Comparison of ENCODE assay signal across 16 cellular contexts in the genomic region with DNA sequence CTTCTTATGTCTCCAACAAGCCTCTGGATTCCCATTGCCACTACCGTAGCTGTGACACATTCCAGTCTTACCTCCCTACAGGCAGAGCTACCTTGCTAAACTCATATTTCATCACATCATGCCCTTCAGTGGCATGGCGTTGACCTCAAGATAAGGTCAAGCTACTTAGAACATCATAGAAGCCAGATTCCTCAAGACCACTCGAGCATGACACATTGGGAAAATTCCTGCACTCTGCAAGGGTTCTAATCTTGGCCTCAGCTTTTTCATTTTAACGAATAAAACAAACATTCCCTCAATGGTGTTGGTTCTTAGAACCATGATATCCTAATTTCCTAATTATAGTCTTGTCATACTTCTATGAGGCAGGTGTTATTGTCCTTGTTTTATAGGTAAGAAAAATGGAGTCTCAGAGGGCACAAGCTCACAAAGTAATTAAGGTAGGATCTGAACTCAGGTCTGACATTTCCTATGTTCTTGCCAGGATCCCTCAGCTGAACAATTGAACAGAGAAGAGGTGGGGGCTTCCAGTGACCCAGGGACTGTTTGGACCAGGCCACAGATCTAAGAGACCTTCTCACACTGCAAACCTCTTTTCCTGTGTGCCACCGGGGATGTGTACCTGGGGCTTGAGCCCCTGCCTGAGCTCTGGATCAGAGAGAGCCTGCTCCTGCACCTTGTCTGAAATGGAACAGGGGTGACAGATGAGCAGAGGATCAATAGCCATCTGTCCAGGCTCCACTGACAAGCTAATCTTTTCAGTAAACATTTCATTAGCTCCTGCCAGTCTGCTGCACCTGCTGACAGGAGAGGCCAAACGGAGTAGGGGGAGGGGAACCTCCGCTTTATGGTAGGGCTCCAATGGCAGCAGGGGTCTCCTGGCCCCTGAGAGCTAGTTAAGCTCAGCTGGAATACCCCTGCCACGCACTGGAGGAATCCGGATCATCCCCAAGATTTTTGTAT. TPM values are rescaled to one million over a fixed set of nuclear protein-coding genes. Genes with fewer than 3 reads are reported as not detected.
DNase-seq lines count a peak whose midpoint lies in the region; ATAC-seq, FAIRE-seq and TF ChIP-seq lines count a peak whose summit lies in the region.
"Had no signal": no experiment of that assay in that cellular context is flagged by ENCODE, and none has a peak within 500 bp of the region (broad histone marks: within the 10 kb centered on the region; RNA-seq: fewer than 3 reads in every experiment).

No MANE protein-coding gene starts in this region.

- no TSS peak for BruUV-seq in mammary epithelial cell (replicated peaks; lab: Mats Ljungman, UMichigan)

- POLR2A ChIA-PET in activated CD8-positive, alpha-beta T cell treated with anti-CD3 and anti-CD28 coated beads, Interleukin-2, amount 10 ng/mL, durations not matched to agents 7 days and 5 days (lab: Charles Lee), result interaction anchor here (0.9 kb wide), 1 partner anchor 14 kb away, joined by 4 read pairs; no protein-coding TSS in a partner anchor
- POLR2A ChIA-PET in activated CD8-positive, alpha-beta T cell treated with anti-CD3 and anti-CD28 coated beads for 36 hours (lab: Charles Lee), result interaction anchor here (1.3 to 2.5 kb wide), 2 partner anchors 8 to 10 kb away, joined by 4 to 10 read pairs; no protein-coding TSS in a partner anchor
- POLR2A ChIA-PET in WTC11 (lab: Charles Lee), result no interaction called here

- H3K27ac ChIP-seq in small intestine (ENCODE audit: low read depth in 1 of 2, low read length in 1 of 2) (no peak overlapping the region), mammary epithelial cell (ENCODE audit: insufficient read depth, low read depth, low read length) (no peak overlapping the region)
- H3K27ac ChIP-seq: dorsolateral prefrontal cortex, neutrophil had no signal

- H3K4me2 ChIP-seq in mammary epithelial cell (ENCODE audit: insufficient read depth, low read depth, low read length), result no peak overlapping the region

- H2AFZ ChIP-seq in mammary epithelial cell (ENCODE audit: low read depth, low read length), result no peak overlapping the region

- H3K4me1 Mint-ChIP-seq in activated CD8-positive, alpha-beta T cell treated with anti-CD3 and anti-CD28 coated beads, Interleukin-2, amount 10 ng/mL, durations not matched to agents 7 days and 5 days (ENCODE audit: low read depth), result peaks cover 17% of the 10 kb centered on the region
- H3K4me1 Mint-ChIP-seq in activated CD8-positive, alpha-beta T cell treated with anti-CD3 and anti-CD28 coated beads for 36 hours (ENCODE audit: low read depth), result peaks cover 36% of the 10 kb centered on the region
- peaks cover 68% of the 10 kb centered on the region for H3K4me1 Mint-ChIP-seq in WTC11

- no peaks in the 10 kb centered on the region for H3K36me3 ChIP-seq in small intestine (ENCODE audit: control insufficient read depth in 2 of 2, insufficient read depth in 2 of 2, low read length in 2 of 2)
- no peaks in the 10 kb centered on the region for H3K36me3 ChIP-seq in mammary epithelial cell (ENCODE audit: insufficient read depth, low read length)
- H3K36me3 ChIP-seq: neutrophil had no signal

- H3K27me3 ChIP-seq in small intestine (ENCODE audit: control insufficient read depth in 2 of 2, insufficient read depth in 2 of 2, low read length in 2 of 2) (no peaks in the 10 kb centered on the region), mammary epithelial cell (ENCODE audit: insufficient read depth, low read length) (no peaks in the 10 kb centered on the region)
- H3K27me3 ChIP-seq: neutrophil had no signal

- H4K20me1 ChIP-seq in mammary epithelial cell (ENCODE audit: insufficient read depth, low read length), result no peaks in the 10 kb centered on the region

- no peak for ATAC-seq in activated CD8-positive, alpha-beta T cell treated with anti-CD3 and anti-CD28 coated beads, Interleukin-2, amount 10 ng/mL, durations not matched to agents 7 days and 5 days
- no peak for ATAC-seq in activated CD8-positive, alpha-beta T cell treated with anti-CD3 and anti-CD28 coated beads for 36 hours
- ATAC-seq in WTC11 (no peak), GM21723 (IDR thresholded peaks at IDR 0.05; ENCODE audit: unreplicated experiment) (no peak), GM18519 (IDR thresholded peaks at IDR 0.05; ENCODE audit: low FRiP score, unreplicated experiment) (no peak)
- ATAC-seq: HCT116 had no signal

- no peaks in the 10 kb centered on the region for H3K79me2 ChIP-seq in mammary epithelial cell (ENCODE audit: insufficient read depth, low read length)

- H3K4me3 Mint-ChIP-seq in activated CD8-positive, alpha-beta T cell treated with anti-CD3 and anti-CD28 coated beads, Interleukin-2, amount 10 ng/mL, durations not matched to agents 7 days and 5 days, result no peak overlapping the region
- no peak overlapping the region for H3K4me3 Mint-ChIP-seq in activated CD8-positive, alpha-beta T cell treated with anti-CD3 and anti-CD28 coated beads for 36 hours
- H3K4me3 Mint-ChIP-seq in WTC11, result peak overlapping the region; percentile 25; the same call in 1 of the 2 replicates

- H3K9ac ChIP-seq in mammary epithelial cell (ENCODE audit: insufficient read depth, low read length), result no peak overlapping the region

- peak; percentile 13 for DNase-seq in activated CD8-positive, alpha-beta T cell treated with anti-CD3 and anti-CD28 coated beads, Interleukin-2, amount 10 ng/mL, durations not matched to agents 7 days and 5 days
- DNase-seq in activated CD8-positive, alpha-beta T cell treated with anti-CD3 and anti-CD28 coated beads for 36 hours, result no peak
- DNase-seq in NCI-H2171 (lab: John Stamatoyannopoulos, UW) (peak; percentile 87), WTC11 (ENCODE audit: low spot score) (no peak), small intestine (peak; percentile 10), mammary epithelial cell (no peak)
- DNase-seq: activated CD8-positive, alpha-beta memory T cell treated with anti-CD3 and anti-CD28 coated beads, Interleukin-2, amount 50 U/mL, for 48 hours; DMS79 treated with DMSO at 0.1 percent for 48 hours; dorsolateral prefrontal cortex; stimulated activated CD4-positive, alpha-beta T cell treated with anti-CD3 and anti-CD28 coated beads, Interleukin-12 subunit alpha, Interleukin-12 subunit beta, amount 100 ng/mL, for 4 hours had no signal

- H3K9me3 ChIP-seq in small intestine (ENCODE audit: control insufficient read depth, low read depth) (no peaks in the 10 kb centered on the region), mammary epithelial cell (replicated peaks; ENCODE audit: insufficient read depth, low read length) (no peaks in the 10 kb centered on the region)
- H3K9me3 ChIP-seq: neutrophil had no signal

- CTCF ChIA-PET in activated CD8-positive, alpha-beta T cell treated with anti-CD3 and anti-CD28 coated beads, Interleukin-2, amount 10 ng/mL, durations not matched to agents 7 days and 5 days (lab: Charles Lee), result interaction anchor here (0.6 to 3.2 kb wide), 8 partner anchors 9 to 1152 kb away, joined by 3 to 28 read pairs (median 6); a partner anchor contains a TSS
- CTCF ChIA-PET in activated CD8-positive, alpha-beta T cell treated with anti-CD3 and anti-CD28 coated beads for 36 hours (lab: Charles Lee), result interaction anchor here (0.8 to 5.4 kb wide), 9 partner anchors 9 to 844 kb away, joined by 3 to 40 read pairs (median 3); no protein-coding TSS in a partner anchor
- CTCF ChIA-PET in WTC11 (lab: Charles Lee) (interaction anchor here (0.6 to 2.3 kb wide), 8 partner anchors 9 to 652 kb away, joined by 3 to 12 read pairs (median 4); no protein-coding TSS in a partner anchor), mammary epithelial cell (lab: Charles Lee; ENCODE audit: low non-redundant PET) (no interaction called here)

- no peak for TF ChIP-seq CTCF in activated CD8-positive, alpha-beta T cell treated with anti-CD3 and anti-CD28 coated beads for 36 hours (IDR thresholded peaks at IDR 0.05)
- TF ChIP-seq CTCF in WTC11 (IDR thresholded peaks at IDR 0.05), result no peak
- TF ChIP-seq CTCF in mammary epithelial cell (conservative IDR thresholded peaks at IDR 0.05 in 1 of 2, IDR thresholded peaks at IDR 0.05 in 1 of 2; ENCODE audit: extremely low read depth in 1 of 2, insufficient read depth in 1 of 2, low read depth in 1 of 2, low read length in 2 of 2), result no peak

- intact Hi-C loops in activated CD8-positive, alpha-beta T cell treated with anti-CD3 and anti-CD28 coated beads for 36 hours (cut with micrococcal nuclease), result no loop called here
- intact Hi-C loops in mammary epithelial cell (cut with micrococcal nuclease), result no loop called here

- H3K9me3 Mint-ChIP-seq in activated CD8-positive, alpha-beta T cell treated with anti-CD3 and anti-CD28 coated beads, Interleukin-2, amount 10 ng/mL, durations not matched to agents 7 days and 5 days (ENCODE audit: insufficient read depth), result no peaks in the 10 kb centered on the region
- H3K9me3 Mint-ChIP-seq in activated CD8-positive, alpha-beta T cell treated with anti-CD3 and anti-CD28 coated beads for 36 hours, result no peaks in the 10 kb centered on the region
- no peaks in the 10 kb centered on the region for H3K9me3 Mint-ChIP-seq in WTC11

- H3K36me3 Mint-ChIP-seq in activated CD8-positive, alpha-beta T cell treated with anti-CD3 and anti-CD28 coated beads, Interleukin-2, amount 10 ng/mL, durations not matched to agents 7 days and 5 days (ENCODE audit: low read depth), result no peaks in the 10 kb centered on the region
- no peaks in the 10 kb centered on the region for H3K36me3 Mint-ChIP-seq in activated CD8-positive, alpha-beta T cell treated with anti-CD3 and anti-CD28 coated beads for 36 hours (ENCODE audit: low read depth)
- H3K36me3 Mint-ChIP-seq in WTC11, result no peaks in the 10 kb centered on the region

- no peaks in the 10 kb centered on the region for H3K4me1 ChIP-seq in small intestine (ENCODE audit: control insufficient read depth in 2 of 2, insufficient read depth in 1 of 2, low read depth in 1 of 2, low read length in 1 of 2)
- no peaks in the 10 kb centered on the region for H3K4me1 ChIP-seq in mammary epithelial cell (ENCODE audit: insufficient read depth, low read length)

- dilution Hi-C loops in mammary epithelial cell (cut with HindIII; ENCODE audit: low sequenced_read_pairs), result no loop called here

- in situ Hi-C loops in mammary epithelial cell (cut with MboI; ENCODE audit: low sequenced_read_pairs in 2 of 2), result no loop called here

- no peaks in the 10 kb centered on the region for H3K27me3 Mint-ChIP-seq in activated CD8-positive, alpha-beta T cell treated with anti-CD3 and anti-CD28 coated beads, Interleukin-2, amount 10 ng/mL, durations not matched to agents 7 days and 5 days (ENCODE audit: low read depth)
- H3K27me3 Mint-ChIP-seq in activated CD8-positive, alpha-beta T cell treated with anti-CD3 and anti-CD28 coated beads for 36 hours, result no peaks in the 10 kb centered on the region
- H3K27me3 Mint-ChIP-seq in WTC11 (ENCODE audit: low read depth), result peaks cover 18% of the 10 kb centered on the region

- no peak overlapping the region for H3K4me3 ChIP-seq in small intestine (ENCODE audit: low read depth in 1 of 2, low read length in 2 of 2)
- H3K4me3 ChIP-seq in mammary epithelial cell (replicated peaks in 1 of 3; ENCODE audit: insufficient read depth in 1 of 3, low read depth in 2 of 3, low read length in 3 of 3), result no peak overlapping the region
- H3K4me3 ChIP-seq: dorsolateral prefrontal cortex had no signal

- 48 to 72% (median 58%) methylated on average over 9 of the region's 9 CpGs for WGBS in small intestine, 3 donors
- 84% methylated on average over 9 of the region's 9 CpGs for WGBS in mammary epithelial cell (ENCODE audit: low coverage, missing lambda C conversion rate)

- FAIRE-seq in small intestine (lab: Jason Lieb, UNC), result no peak
- FAIRE-seq: frontal cortex, urothelium cell line had no signal

- H3K27ac Mint-ChIP-seq in activated CD8-positive, alpha-beta T cell treated with anti-CD3 and anti-CD28 coated beads, Interleukin-2, amount 10 ng/mL, durations not matched to agents 7 days and 5 days, result no peak overlapping the region
- H3K27ac Mint-ChIP-seq in activated CD8-positive, alpha-beta T cell treated with anti-CD3 and anti-CD28 coated beads for 36 hours, result no peak overlapping the region
- peak overlapping the region; percentile 38; the same call in 1 of the 2 replicates for H3K27ac Mint-ChIP-seq in WTC11

RNA-seq across cellular contexts. Expression of a gene that starts 49.3 kb away (rescaled TPM):
- 10 to 100 TPM; 19.9 to 22.0 TPM for total RNA-seq in activated CD8-positive, alpha-beta T cell treated with anti-CD3 and anti-CD28 coated beads, Interleukin-2, amount 10 ng/mL, durations not matched to agents 7 days and 5 days
- 10 to 100 TPM; 24.1 to 27.0 TPM for total RNA-seq in activated CD8-positive, alpha-beta T cell treated with anti-CD3 and anti-CD28 coated beads for 36 hours
- 24.0 to 25.2 TPM (median 25.0 TPM) in 3 replicates for total RNA-seq in WTC11 (2021)
- 10 to 100 TPM; 12.4 to 25.9 (median 15.4) TPM for polyA plus RNA-seq in small intestine
- 10 to 100 TPM; 42.1 to 56.5 TPM for total RNA-seq in mammary epithelial cell
- 39.1 TPM for polyA plus RNA-seq in mammary epithelial cell
- 41.3 TPM for polyA minus RNA-seq in mammary epithelial cell

RNA-seq across cellular contexts. Expression of a gene that starts 49.7 kb away (rescaled TPM):
- 100 to 1,000 TPM; 122 to 124 TPM for total RNA-seq in activated CD8-positive, alpha-beta T cell treated with anti-CD3 and anti-CD28 coated beads, Interleukin-2, amount 10 ng/mL, durations not matched to agents 7 days and 5 days
- total RNA-seq in activated CD8-positive, alpha-beta T cell treated with anti-CD3 and anti-CD28 coated beads for 36 hours, result 100 to 1,000 TPM; 140 to 149 TPM
- 153 to 167 TPM (median 156 TPM) in 3 replicates for total RNA-seq in WTC11 (2021)
- 100 to 1,000 TPM; 220 to 382 (median 341) TPM for polyA plus RNA-seq in small intestine
- total RNA-seq in mammary epithelial cell, result 100 to 1,000 TPM in 1 of 2 donors, 10 to 100 TPM in 1; 62.0 to 164 TPM
- polyA plus RNA-seq in mammary epithelial cell, result 197 TPM
- polyA minus RNA-seq in mammary epithelial cell, result 91.6 TPM

Comparison
In these comparisons a context has a peak if more than half of its experiments do, and no peak if none do; other contexts are left out.
1. DNase-seq: peak in activated CD8-positive, alpha-beta T cell treated with anti-CD3 and anti-CD28 coated beads, Interleukin-2, amount 10 ng/mL, durations not matched to agents 7 days and 5 days (single experiment), NCI-H2171 (single experiment) and small intestine (single experiment); none in activated CD8-positive, alpha-beta T cell treated with anti-CD3 and anti-CD28 coated beads for 36 hours (single experiment), WTC11 (single experiment) and mammary epithelial cell (single experiment).